23 cellular contexts compared by ENCODE assay signal in the genomic region with DNA sequence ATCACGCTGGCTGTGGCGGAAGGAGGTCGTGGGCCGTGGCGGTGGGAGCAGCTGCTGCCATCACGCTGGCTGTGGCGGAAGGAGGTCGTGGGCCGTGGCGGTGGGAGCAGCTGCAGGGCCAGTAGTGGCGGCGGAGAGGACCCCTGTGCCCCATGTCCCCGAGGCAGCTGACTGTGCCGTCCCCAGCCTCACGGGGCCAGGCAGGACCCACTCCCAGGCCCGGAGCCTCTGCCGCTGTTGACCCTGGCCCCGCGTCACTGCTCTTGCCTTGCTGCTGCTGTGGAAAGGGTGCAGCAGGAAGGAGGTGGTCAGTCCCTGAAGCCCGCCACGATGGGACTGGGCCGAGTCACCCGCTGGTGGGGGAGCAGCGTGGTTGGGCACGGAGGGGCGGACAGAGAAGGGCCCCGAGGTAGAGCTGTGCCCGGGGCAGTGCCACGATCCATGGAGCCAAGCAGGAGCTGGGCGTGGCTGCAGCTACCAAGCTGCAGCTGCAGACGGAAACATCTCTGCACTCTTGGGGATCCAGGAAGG.
"Had no signal": no experiment of that assay in that cellular context is flagged by ENCODE, and none has a peak within 500 bp of the region (broad histone marks: within the 10 kb centered on the region; RNA-seq: fewer than 3 reads in every experiment).

No MANE protein-coding gene starts in this region.

- FAIRE-seq: kidney, pancreas had no signal

- H3K4me2 ChIP-seq: smooth muscle cell had no signal

- DNase-seq: cortex of kidney; dorsolateral prefrontal cortex; effector CD4-positive, alpha-beta T cell; foreskin fibroblast; gastrocnemius medialis; head of caudate nucleus; kidney; natural killer cell; stimulated activated CD4-positive, alpha-beta T cell treated with anti-CD3 and anti-CD28 coated beads, Interleukin-12 subunit alpha, Interleukin-12 subunit beta, amount 100 ng/mL, for 4 hours; stimulated activated CD4-positive, alpha-beta T cell treated with anti-CD3 and anti-CD28 coated beads, Interleukin-1b, Interleukin-23, amount 100 ng/mL, for 48 hours; stimulated activated CD4-positive, alpha-beta T cell treated with anti-CD3 and anti-CD28 coated beads, Interleukin-4, amount 100 ng/mL, for 1 hour; stimulated activated naive CD8-positive, alpha-beta T cell treated with anti-CD3 and anti-CD28 coated beads, Interleukin-15, Interleukin-2, amounts not matched to agents 100 U/mL and 50 U/mL, for 24 hours; substantia nigra; testis had no signal

- H3K4me3 ChIP-seq: dorsolateral prefrontal cortex, gastrocnemius medialis, lung, pancreas, smooth muscle cell, tibial nerve, vagina had no signal

- H3K4me1 ChIP-seq: gastrocnemius medialis, pancreas, testis, tibial nerve, vagina had no signal

- H3K27ac ChIP-seq: gastrocnemius medialis, neutrophil, pancreas, testis, tibial nerve, vagina had no signal

- ATAC-seq: gastrocnemius medialis; left lobe of liver; natural killer cell; pancreas; sciatic nerve; stimulated activated effector memory CD8-positive, alpha-beta T cell treated with anti-CD3 and anti-CD28 coated beads, Interleukin-12 subunit alpha, Interleukin-12 subunit beta, amount 100 ng/mL, for 72 hours; stimulated activated naive CD8-positive, alpha-beta T cell treated with anti-CD3 and anti-CD28 coated beads, Interleukin-15, Interleukin-2, amounts not matched to agents 100 U/mL and 50 U/mL, for 24 hours had no signal

- H3K9me3 ChIP-seq: gastrocnemius medialis, neutrophil, pancreas, testis, tibial nerve, vagina had no signal

- H3K27me3 ChIP-seq: dorsolateral prefrontal cortex, gastrocnemius medialis, neutrophil, pancreas, testis, tibial nerve, vagina had no signal

- H3K36me3 ChIP-seq: pancreas had no signal
